Comparison of ENCODE assay signal across 20 cellular contexts in the genomic region with DNA sequence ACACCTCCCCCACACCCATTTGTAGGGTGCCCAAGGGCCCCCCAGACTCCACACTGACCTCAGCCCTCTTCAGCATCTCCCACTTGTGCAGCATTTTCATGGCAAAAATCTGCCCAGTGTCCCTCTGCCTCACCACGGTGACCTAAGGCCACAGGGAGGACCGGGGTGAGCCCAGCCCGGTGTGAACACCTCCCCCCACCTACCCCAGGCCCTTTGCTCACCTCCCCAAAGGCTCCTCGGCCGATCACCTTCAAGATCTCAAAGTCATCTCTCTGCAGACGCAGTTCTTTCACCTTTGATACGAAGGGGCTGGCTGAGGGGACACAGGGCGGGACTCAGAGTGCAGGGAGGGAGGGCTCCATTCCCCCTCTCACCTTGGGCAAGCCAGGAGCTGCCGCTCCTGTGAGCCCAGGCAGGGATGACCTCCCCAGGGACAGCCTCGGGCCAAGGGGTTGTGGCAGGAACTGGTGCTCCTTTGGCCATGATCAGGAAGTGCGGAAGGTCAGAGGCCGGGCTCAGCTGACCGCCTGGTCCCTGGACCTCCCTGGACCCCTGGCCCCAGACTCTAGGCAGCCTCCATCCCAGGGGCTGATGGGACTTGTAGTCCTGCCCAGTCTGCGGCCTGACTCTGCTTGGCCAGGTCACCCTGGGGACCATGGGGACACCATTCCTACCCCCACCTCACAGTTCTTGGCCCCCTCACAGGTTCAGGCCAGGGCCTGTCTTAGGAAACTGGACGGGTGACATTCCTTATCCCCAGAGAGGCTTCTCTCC. TPM values are rescaled to one million over a fixed set of nuclear protein-coding genes. Genes with fewer than 3 reads are reported as not detected.
DNase-seq lines count a peak whose midpoint lies in the region; ATAC-seq, FAIRE-seq and TF ChIP-seq lines count a peak whose summit lies in the region.
"Had no signal": no experiment of that assay in that cellular context is flagged by ENCODE, and none has a peak within 500 bp of the region (broad histone marks: within the 10 kb centered on the region; RNA-seq: fewer than 3 reads in every experiment).

No MANE protein-coding gene starts in this region.

- H3K27ac ChIP-seq in HEK293 (ENCODE audit: extremely low read depth, low read depth, low read length) (no peak overlapping the region), GM12878 (ENCODE audit: control insufficient read depth, insufficient read depth) (no peak overlapping the region), stomach (peak overlapping the region; percentile 83 to 94 (median 89))

- H3K9me3 Mint-ChIP-seq in endothelial cell (ENCODE audit: unreplicated experiment) = no peaks in the 10 kb centered on the region
- H3K9me3 Mint-ChIP-seq: activated T-helper 1 cell treated with anti-CD3 and anti-CD28 coated beads, Interleukin-12 subunit alpha, Interleukin-12 subunit beta, Interleukin-2, Interleukin-4 antibody, amounts not matched to agents 30 ng/mL and 10 ng/mL and 1 ng/mL, durations not matched to agents 14 hours and 24 hours and 36 hours; stimulated activated naive CD8-positive, alpha-beta T cell treated with anti-CD3 and anti-CD28 coated beads, Interleukin-15, amount 100 ng/mL, for 72 hours had no signal

- POLR2A ChIA-PET in HEK293 (lab: Yijun Ruan, JAX) (no interaction called here), GM12878 (lab: Charles Lee) (no interaction called here)

- TF ChIP-seq EP300 in GM12878 (IDR thresholded peaks at IDR 0.05; ENCODE audit: borderline replicate concordance in 1 of 2, control insufficient read depth in 1 of 2, low read depth in 2 of 2, low read length in 2 of 2) (no peak), stomach (IDR thresholded peaks at IDR 0.05) (no peak)

- H3K36me3 ChIP-seq in HEK293 (ENCODE audit: control insufficient read depth in 2 of 2, insufficient read depth in 1 of 2, low read length in 2 of 2) = peaks cover 0 to 3% of the 10 kb centered on the region in 2 experiments; a peak in 1 of 3 replicates
- no peaks in the 10 kb centered on the region for H3K36me3 ChIP-seq in GM12878 (ENCODE audit: control insufficient read depth in 2 of 2, insufficient read depth in 2 of 2, low read length in 1 of 2)
- H3K36me3 ChIP-seq in stomach = peaks cover 6 to 40% (median 30%) of the 10 kb centered on the region in 4 donors

- intact Hi-C loops in GM12878 (cut with micrococcal nuclease; ENCODE audit: unreplicated experiment) = loop anchor here (2.0 to 10.0 kb wide), 2 partner anchors 55 to 413 kb away; no protein-coding TSS in a partner anchor
- intact Hi-C loops in stomach (cut with DNase I; ENCODE audit: low total_unique reads) = no loop called here

- no peak for ATAC-seq in GM12878
- ATAC-seq in GM21528 (IDR thresholded peaks at IDR 0.05; ENCODE audit: low FRiP score, unreplicated experiment) = no peak
- ATAC-seq: mucosa of descending colon; SK-N-SH treated with all-trans-retinoic acid at 6 μM for 48 hours; stimulated activated naive CD8-positive, alpha-beta T cell treated with anti-CD3 and anti-CD28 coated beads, Interleukin-15, amount 100 ng/mL, for 72 hours had no signal

- peaks cover 3% of the 10 kb centered on the region for H3K36me3 Mint-ChIP-seq in endothelial cell (ENCODE audit: low read depth, unreplicated experiment)

- WGBS in GM12878 (ENCODE audit: insufficient coverage, insufficient replicate concordance, low lambda C conversion rate, missing lambda C conversion rate) = 60% methylated on average over 15 of the region's 15 CpGs
- 74 to 87% (median 82%) methylated on average over 12 to 15 of the region's 15 CpGs for WGBS in stomach, 5 donors

- no peaks in the 10 kb centered on the region for H4K20me1 ChIP-seq in GM12878 (ENCODE audit: control insufficient read depth, insufficient read depth)

- no peaks in the 10 kb centered on the region for H3K27me3 ChIP-seq in GM12878 (replicated peaks in 1 of 2; ENCODE audit: control insufficient read depth in 2 of 2, insufficient read depth in 2 of 2, low read length in 1 of 2)
- no peaks in the 10 kb centered on the region for H3K27me3 ChIP-seq in stomach

- H3K4me2 ChIP-seq in GM12878 (ENCODE audit: control insufficient read depth, insufficient read depth) = no peak overlapping the region

- H2AFZ ChIP-seq in GM12878 (ENCODE audit: control insufficient read depth, low read depth, low read length) = no peak overlapping the region

- SMC1A ChIA-PET in GM12878 (lab: Charles Lee; ENCODE audit: uncharacterized antibody, unreplicated experiment) = interaction anchor here (1.1 kb wide), 1 partner anchor 18 kb away, joined by 3 read pairs; no protein-coding TSS in a partner anchor

- in situ Hi-C loops in GM12878 (cut with MboI) (no loop called here), GM13976 (cut with MboI; ENCODE audit: low sequenced_read_pairs, unreplicated experiment) (no loop called here)

- no peaks in the 10 kb centered on the region for H3K79me2 ChIP-seq in GM12878 (ENCODE audit: control insufficient read depth, insufficient read depth, low read length)

- DNase-seq in GM12878 (ENCODE audit: low read depth, low spot score) (no peak), iPS-NIHi11 (ENCODE audit: low spot score) (peak; percentile 64), stomach (no peak), GM13976 (ENCODE audit: low spot score) (no peak), NAMALWA (ENCODE audit: low spot score) (no peak), endothelial cell (ENCODE audit: low spot score) (no peak)
- DNase-seq: activated CD4-positive, alpha-beta T cell treated with anti-CD3 and anti-CD28 coated beads, Interleukin-2, amount 50 U/mL, for 4 hours; DMS153; NCI-H1694; NCI-H510A; OCI-M1; stimulated activated naive CD8-positive, alpha-beta T cell treated with anti-CD3 and anti-CD28 coated beads, Interleukin-15, amount 100 ng/mL, for 72 hours had no signal

- no peak for FAIRE-seq in GM12878 (lab: Jason Lieb, UNC)
- FAIRE-seq: islet of Langerhans, TTC549 had no signal

- TF ChIP-seq RAD21 in GM12878 (IDR thresholded peaks at IDR 0.05; ENCODE audit: insufficient read depth, low read depth, low read length) = no peak

- CTCF ChIA-PET in HEK293 (lab: Yijun Ruan, JAX) (interaction anchor here (0.5 to 0.9 kb wide), 3 partner anchors 54 to 276 kb away, joined by 3 to 5 read pairs (median 3); a partner anchor contains a TSS), GM12878 (lab: Yijun Ruan, JAX) (interaction anchor here (28.8 kb wide), 1 partner anchor 45 kb away, joined by 1208 read pairs; a partner anchor contains a TSS)

- H3K4me1 ChIP-seq in HEK293 (ENCODE audit: control insufficient read depth, insufficient read depth, low read length) (no peaks in the 10 kb centered on the region; the same call in 1 of the 2 replicates), GM12878 (ENCODE audit: control insufficient read depth, insufficient read depth, low read length) (peaks cover 12% of the 10 kb centered on the region), stomach (peaks cover 17 to 36% (median 34%) of the 10 kb centered on the region in 4 donors)

- peaks cover 8% of the 10 kb centered on the region for H3K4me1 Mint-ChIP-seq in endothelial cell (ENCODE audit: unreplicated experiment)

- H3K9me3 ChIP-seq in HEK293 (ENCODE audit: control insufficient read depth, insufficient read depth, low read depth, low read length) (no peaks in the 10 kb centered on the region), GM12878 (replicated peaks; ENCODE audit: control insufficient read depth, insufficient read depth, low read length) (no peaks in the 10 kb centered on the region), stomach (no peaks in the 10 kb centered on the region)
- H3K9me3 ChIP-seq: mucosa of descending colon had no signal

- RAD21 ChIA-PET in GM12878 (lab: Charles Lee; ENCODE audit: unreplicated experiment) = no interaction called here

- H3K4me3 ChIP-seq in HEK293 (ENCODE audit: low read depth, low read length) (no peak overlapping the region), GM12878 (no peak overlapping the region), stomach (peak overlapping the region in 1 of 4 donors; percentile 50)
- H3K4me3 ChIP-seq: mucosa of descending colon had no signal

- no peak overlapping the region for H3K9ac ChIP-seq in GM12878 (ENCODE audit: control insufficient read depth, insufficient read depth, low read length)

- TF ChIP-seq POLR2A in GM12878 (IDR thresholded peaks at IDR 0.05; ENCODE audit: low read depth, low read length) (no peak), stomach (IDR thresholded peaks at IDR 0.05) (no peak)

- peaks cover 7% of the 10 kb centered on the region for H3K27me3 Mint-ChIP-seq in endothelial cell (ENCODE audit: unreplicated experiment)
- H3K27me3 Mint-ChIP-seq: B cell; stimulated activated naive CD8-positive, alpha-beta T cell treated with anti-CD3 and anti-CD28 coated beads, Interleukin-15, amount 100 ng/mL, for 72 hours had no signal

- BruUV-seq in GM12878 (replicated peaks; lab: Mats Ljungman, UMichigan) = no TSS peak

- TF ChIP-seq CTCF in HEK293 (tag by site-specific recombination; IDR thresholded peaks at IDR 0.05) (no peak), GM12878 (IDR thresholded peaks at IDR 0.05 in 2 of 3, conservative IDR thresholded peaks at IDR 0.05 in 1 of 3; ENCODE audit: control insufficient read depth in 2 of 3, extremely low read depth in 1 of 3, insufficient read depth in 1 of 3, low read depth in 3 of 3, low read length in 3 of 3) (no peak), stomach (IDR thresholded peaks at IDR 0.05) (no peak), GM13976 (IDR thresholded peaks at IDR 0.05; ENCODE audit: borderline replicate concordance, control extremely low read depth, extremely low read depth, insufficient read depth, missing control alignments) (no peak), endothelial cell (IDR thresholded peaks at IDR 0.05; ENCODE audit: unreplicated experiment) (no peak)

- no peak overlapping the region for H3K27ac Mint-ChIP-seq in endothelial cell (ENCODE audit: unreplicated experiment)
- H3K27ac Mint-ChIP-seq: activated T-helper 1 cell treated with anti-CD3 and anti-CD28 coated beads, Interleukin-12 subunit alpha, Interleukin-12 subunit beta, Interleukin-2, Interleukin-4 antibody, amounts not matched to agents 30 ng/mL and 10 ng/mL and 1 ng/mL, durations not matched to agents 14 hours and 24 hours and 36 hours; B cell had no signal

- H3K4me3 Mint-ChIP-seq in endothelial cell (ENCODE audit: unreplicated experiment) = no peak overlapping the region
- H3K4me3 Mint-ChIP-seq: activated T-helper 1 cell treated with anti-CD3 and anti-CD28 coated beads, Interleukin-12 subunit alpha, Interleukin-12 subunit beta, Interleukin-2, Interleukin-4 antibody, amounts not matched to agents 30 ng/mL and 10 ng/mL and 1 ng/mL, durations not matched to agents 14 hours and 24 hours and 36 hours; B cell; stimulated activated naive CD8-positive, alpha-beta T cell treated with anti-CD3 and anti-CD28 coated beads, Interleukin-15, amount 100 ng/mL, for 72 hours had no signal

RNA-seq across cellular contexts. Expression of a gene that starts 2.7 kb away (rescaled TPM):
- total RNA-seq in GM12878 (2013; cell fraction: nucleolus; rRNA removed) = 0.73 and 1.6 TPM in 2 replicates
- total RNA-seq in GM12878 (2014; rRNA removed) (0.11 and 1.3 TPM in 2 replicates), GM12878 (2014; rRNA removed; fragmentation: Illumina TruSeq; extraction: Trizol) (0.09 TPM in 2 replicates), GM12878 (2021) (0.36 and 0.45 TPM in 2 replicates), stomach (10 to 100 TPM; 10.3 to 66.5 (median 53.3) TPM), endothelial cell (ENCODE audit: unreplicated experiment) (4.1 TPM)
- 0.10 TPM for polyA plus RNA-seq in GM12878 (2011; ENCODE audit: low read depth)
- polyA plus RNA-seq in GM12878 (2011; rRNA removed) (0.04 and 0.12 TPM in 2 replicates), GM12878 (2014; fragmentation: Illumina TruSeq; extraction: Trizol) (0.03 and 0.46 TPM in 2 replicates), GM12878 (2014; fragmentation: Nextera tagmentation; extraction: Ambion mirVana) (under 1 TPM in 1 of 2 experiments, not detected in 1; 0.02 TPM), GM12878 (2014; rRNA removed) (0.44 and 0.53 TPM in 2 replicates), GM12878 (2016; fragmentation: Nextera tagmentation; extraction: Ambion mirVana) (under 1 TPM; 0.04 TPM), stomach (10 to 100 TPM in 2 of 3 donors, 1 to 10 TPM in 1; 8.9 to 20.0 (median 10.9) TPM)
- 0.10 and 0.13 TPM in 2 replicates for polyA plus RNA-seq in GM12878 (2011; cell fraction: cytosol; rRNA removed)
- 0.48 and 0.92 TPM in 2 replicates for polyA plus RNA-seq in GM12878 (2011; cell fraction: nucleus; rRNA removed)
- polyA plus RNA-seq in GM12878 (2012) = 0.22 and 0.45 TPM in 2 replicates
- polyA minus RNA-seq in GM12878 (2011; rRNA and poly(A)+ RNA removed) = 0.05 TPM in 1 of 2 replicates, not detected in the other
- polyA minus RNA-seq in GM12878 (2011; cell fraction: cytosol; rRNA and poly(A)+ RNA removed) = 0.13 TPM in 1 of 2 replicates, not detected in the other
- polyA minus RNA-seq in GM12878 (2011; cell fraction: nucleus; rRNA and poly(A)+ RNA removed) = 0.19 and 0.24 TPM in 2 replicates

RNA-seq across cellular contexts. Expression of a gene that starts 31.4 kb away (rescaled TPM):
- 19.7 and 20.0 TPM in 2 replicates for total RNA-seq in GM12878 (2013; cell fraction: nucleolus; rRNA removed)
- 14.4 and 19.0 TPM in 2 replicates for total RNA-seq in GM12878 (2014; rRNA removed)
- 6.3 and 6.5 TPM in 2 replicates for total RNA-seq in GM12878 (2014; rRNA removed; fragmentation: Illumina TruSeq; extraction: Trizol)
- total RNA-seq in GM12878 (2021) = 31.1 and 32.6 TPM in 2 replicates
- 34.2 TPM for polyA plus RNA-seq in GM12878 (2011; ENCODE audit: low read depth)
- 6.0 and 19.0 TPM in 2 replicates for polyA plus RNA-seq in GM12878 (2011; rRNA removed)
- polyA plus RNA-seq in GM12878 (2011; cell fraction: cytosol; rRNA removed) = 21.8 and 25.3 TPM in 2 replicates
- 82.8 and 85.9 TPM in 2 replicates for polyA plus RNA-seq in GM12878 (2011; cell fraction: nucleus; rRNA removed)
- polyA plus RNA-seq in GM12878 (2012) = 23.4 and 25.0 TPM in 2 replicates
- 13.0 and 22.4 TPM in 2 replicates for polyA plus RNA-seq in GM12878 (2014; fragmentation: Illumina TruSeq; extraction: Trizol)
- 1 to 10 TPM; 2.5 to 4.1 TPM for polyA plus RNA-seq in GM12878 (2014; fragmentation: Nextera tagmentation; extraction: Ambion mirVana)
- polyA plus RNA-seq in GM12878 (2014; rRNA removed) = 26.8 and 37.5 TPM in 2 replicates
- 10 to 100 TPM; 38.9 to 39.7 TPM for polyA plus RNA-seq in GM12878 (2016; fragmentation: Nextera tagmentation; extraction: Ambion mirVana)
- 11.0 and 14.9 TPM in 2 replicates for polyA minus RNA-seq in GM12878 (2011; rRNA and poly(A)+ RNA removed)
- polyA minus RNA-seq in GM12878 (2011; cell fraction: cytosol; rRNA and poly(A)+ RNA removed) = 11.9 and 14.7 TPM in 2 replicates
- polyA minus RNA-seq in GM12878 (2011; cell fraction: nucleus; rRNA and poly(A)+ RNA removed) = 11.5 and 17.5 TPM in 2 replicates
- 10 to 100 TPM in 4 of 5 donors, 1 to 10 TPM in 1; 9.4 to 62.5 (median 16.9) TPM for total RNA-seq in stomach
- polyA plus RNA-seq in stomach = 10 to 100 TPM; 12.9 to 16.4 (median 13.6) TPM
- total RNA-seq in endothelial cell (ENCODE audit: unreplicated experiment) = 56.3 TPM

RNA-seq across cellular contexts. Expression of a gene that starts 36.6 kb away (rescaled TPM):
- 122 and 128 TPM in 2 replicates for total RNA-seq in GM12878 (2013; cell fraction: nucleolus; rRNA removed)
- total RNA-seq in GM12878 (2014; rRNA removed) (50.9 and 64.6 TPM in 2 replicates), GM12878 (2014; rRNA removed; fragmentation: Illumina TruSeq; extraction: Trizol) (24.3 and 24.5 TPM in 2 replicates), GM12878 (2021) (165 and 166 TPM in 2 replicates), stomach (100 to 1,000 TPM in 2 of 5 donors, 10 to 100 TPM in 3; 23.3 to 160 (median 56.2) TPM), endothelial cell (ENCODE audit: unreplicated experiment) (84.0 TPM)
- polyA plus RNA-seq in GM12878 (2011; ENCODE audit: low read depth) = 43.3 TPM
- polyA plus RNA-seq in GM12878 (2011; rRNA removed) (21.0 and 50.4 TPM in 2 replicates), GM12878 (2014; fragmentation: Illumina TruSeq; extraction: Trizol) (18.9 and 71.4 TPM in 2 replicates), GM12878 (2014; fragmentation: Nextera tagmentation; extraction: Ambion mirVana) (1 to 10 TPM; 1.0 to 2.2 TPM), GM12878 (2014; rRNA removed) (68.5 and 102 TPM in 2 replicates), GM12878 (2016; fragmentation: Nextera tagmentation; extraction: Ambion mirVana) (10 to 100 TPM; 88.1 to 97.5 TPM), stomach (10 to 100 TPM; 17.9 to 24.6 (median 19.4) TPM)
- polyA plus RNA-seq in GM12878 (2011; cell fraction: cytosol; rRNA removed) = 79.0 and 83.3 TPM in 2 replicates
- 107 and 190 TPM in 2 replicates for polyA plus RNA-seq in GM12878 (2011; cell fraction: nucleus; rRNA removed)
- polyA plus RNA-seq in GM12878 (2012) = 112 and 125 TPM in 2 replicates
- 75.9 and 95.9 TPM in 2 replicates for polyA minus RNA-seq in GM12878 (2011; rRNA and poly(A)+ RNA removed)
- 32.5 and 39.8 TPM in 2 replicates for polyA minus RNA-seq in GM12878 (2011; cell fraction: cytosol; rRNA and poly(A)+ RNA removed)
- 37.4 and 72.2 TPM in 2 replicates for polyA minus RNA-seq in GM12878 (2011; cell fraction: nucleus; rRNA and poly(A)+ RNA removed)

RNA-seq across cellular contexts. Expression of a gene that starts 38.8 kb away (rescaled TPM):
- total RNA-seq in GM12878 (2013; cell fraction: nucleolus; rRNA removed) = 51.0 and 55.9 TPM in 2 replicates
- total RNA-seq in GM12878 (2014; rRNA removed) (66.7 and 74.7 TPM in 2 replicates), GM12878 (2014; rRNA removed; fragmentation: Illumina TruSeq; extraction: Trizol) (36.9 and 41.0 TPM in 2 replicates), GM12878 (2021) (78.1 and 79.2 TPM in 2 replicates), stomach (10 to 100 TPM in 2 of 5 donors, 1 to 10 TPM in 3; 2.3 to 66.9 (median 9.0) TPM), endothelial cell (ENCODE audit: unreplicated experiment) (202 TPM)
- polyA plus RNA-seq in GM12878 (2011; ENCODE audit: low read depth) = 11.2 TPM
- polyA plus RNA-seq in GM12878 (2011; rRNA removed) (27.3 and 49.9 TPM in 2 replicates), GM12878 (2014; fragmentation: Illumina TruSeq; extraction: Trizol) (16.1 and 42.8 TPM in 2 replicates), GM12878 (2014; fragmentation: Nextera tagmentation; extraction: Ambion mirVana) (1 to 10 TPM in 1 of 2 experiments, under 1 TPM in 1; 0.98 to 4.4 TPM), GM12878 (2014; rRNA removed) (69.0 and 71.8 TPM in 2 replicates), GM12878 (2016; fragmentation: Nextera tagmentation; extraction: Ambion mirVana) (10 to 100 TPM; 47.8 to 52.9 TPM), stomach (10 to 100 TPM; 13.0 to 20.9 (median 13.8) TPM)
- polyA plus RNA-seq in GM12878 (2011; cell fraction: cytosol; rRNA removed) = 73.2 and 91.2 TPM in 2 replicates
- 284 and 290 TPM in 2 replicates for polyA plus RNA-seq in GM12878 (2011; cell fraction: nucleus; rRNA removed)
- 33.8 and 37.8 TPM in 2 replicates for polyA plus RNA-seq in GM12878 (2012)
- 58.6 and 101 TPM in 2 replicates for polyA minus RNA-seq in GM12878 (2011; rRNA and poly(A)+ RNA removed)
- 25.9 and 26.6 TPM in 2 replicates for polyA minus RNA-seq in GM12878 (2011; cell fraction: cytosol; rRNA and poly(A)+ RNA removed)
- polyA minus RNA-seq in GM12878 (2011; cell fraction: nucleus; rRNA and poly(A)+ RNA removed) = 50.8 and 62.9 TPM in 2 replicates

Comparison
In these comparisons a context has a peak if more than half of its experiments do, and no peak if none do; other contexts are left out.
1. H3K27ac ChIP-seq: peak in stomach (5 of 5); none in HEK293 (single experiment) and GM12878 (single experiment).